Comparison of ENCODE assay signal across 1 cellular context in the genomic region with DNA sequence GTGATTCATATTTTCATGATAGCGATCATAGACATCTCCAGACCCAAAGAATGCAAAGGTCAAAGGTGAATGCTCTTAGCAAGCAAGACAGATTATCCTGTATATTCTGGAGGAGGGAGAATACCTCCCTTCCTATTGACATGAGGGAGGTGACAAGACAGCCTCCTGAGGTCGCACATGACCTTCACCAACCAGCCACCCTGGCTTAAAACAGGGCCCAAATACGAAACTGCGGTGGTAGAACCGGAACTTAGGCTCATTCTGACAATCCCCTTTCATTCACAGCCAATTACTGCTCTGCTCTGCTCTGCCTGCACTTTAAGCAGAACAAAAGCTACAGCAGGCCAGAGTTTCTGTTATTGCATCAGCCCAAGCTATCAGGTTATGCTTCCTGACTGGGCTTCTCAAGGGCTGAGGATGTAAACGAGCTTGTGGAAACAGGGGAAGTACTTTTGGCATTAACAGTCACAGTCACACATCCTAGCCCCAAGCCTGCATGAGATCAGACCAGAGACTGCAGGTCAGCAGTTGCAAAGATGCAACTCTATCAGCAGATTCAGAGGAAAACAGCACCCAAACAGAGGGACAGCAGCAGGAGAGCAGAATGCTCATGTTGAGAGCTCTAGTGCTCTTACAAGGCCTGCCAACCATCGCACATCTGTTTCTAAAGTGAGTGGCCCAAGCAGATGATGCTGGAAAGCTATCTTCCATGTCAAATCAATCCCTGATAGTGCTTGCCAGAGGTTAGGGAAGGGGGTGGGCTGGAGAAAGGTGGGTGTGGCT.
TF ChIP-seq lines count a peak whose summit lies in the region.

No MANE protein-coding gene starts in this region.

TF ChIP-seq in HepG2, 621 proteins besides CTCF, POLR2A, EP300 and RAD21 (continued from another document):
- TF ChIP-seq ZNF431 (CRISPR knock-in tag; IDR thresholded peaks at IDR 0.05; ENCODE audit: borderline replicate concordance, low read depth) (no peak), ATAD3A (CRISPR knock-in tag; IDR thresholded peaks at IDR 0.05) (no peak), CEBPB (IDR thresholded peaks at IDR 0.05; ENCODE audit: borderline replicate concordance, low read depth, low read length) (peak; percentile 68; the same call in 1 of the 2 replicates), ZFY (CRISPR knock-in tag; IDR thresholded peaks at IDR 0.05) (peak; percentile 50), ELF1 (CRISPR knock-in tag; IDR thresholded peaks at IDR 0.05) (no peak), ZNF766 (CRISPR knock-in tag; IDR thresholded peaks at IDR 0.05; ENCODE audit: borderline replicate concordance) (no peak), BCL6 (CRISPR knock-in tag; IDR thresholded peaks at IDR 0.05) (no peak), DNMT3B (CRISPR knock-in tag; conservative IDR thresholded peaks at IDR 0.05) (no peak), ZNF350 (CRISPR knock-in tag; IDR thresholded peaks at IDR 0.05; ENCODE audit: borderline replicate concordance, low read depth) (no peak), SIX1 (CRISPR knock-in tag; IDR thresholded peaks at IDR 0.05; ENCODE audit: borderline replicate concordance) (peak; percentile 24; the same call in 1 of the 2 replicates), HNF4A (CRISPR knock-in tag; IDR thresholded peaks at IDR 0.05) (peak; percentile 40), NR2F1 (CRISPR knock-in tag; IDR thresholded peaks at IDR 0.05) (0 out of 4 replicates have a peak, but pooled peaks of 1 of the 2 experiments have one; percentile 19), SOX13 (IDR thresholded peaks at IDR 0.05) (no peak), SOX13 (CRISPR knock-in tag; conservative IDR thresholded peaks at IDR 0.05 in 1 of 2, IDR thresholded peaks at IDR 0.05 in 1 of 2) (peak in 1 of 2 experiments; percentile 46; a peak in 1 of 4 replicates), HOXA3 (CRISPR knock-in tag; IDR thresholded peaks at IDR 0.05) (peak; percentile 23; the same call in 1 of the 2 replicates), CEBPG (CRISPR knock-in tag; IDR thresholded peaks at IDR 0.05) (peak; percentile 97)
- TF ChIP-seq, protein P1, sequence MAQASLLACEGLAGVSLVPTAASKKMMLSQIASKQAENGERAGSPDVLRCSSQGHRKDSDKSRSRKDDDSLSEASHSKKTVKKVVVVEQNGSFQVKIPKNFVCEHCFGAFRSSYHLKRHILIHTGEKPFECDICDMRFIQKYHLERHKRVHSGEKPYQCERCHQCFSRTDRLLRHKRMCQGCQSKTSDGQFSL (CRISPR knock-in tag; IDR thresholded peaks at IDR 0.05), result 0 out of 2 replicates have a peak, but pooled peaks have one; percentile 24
- TF ChIP-seq, protein P2, sequence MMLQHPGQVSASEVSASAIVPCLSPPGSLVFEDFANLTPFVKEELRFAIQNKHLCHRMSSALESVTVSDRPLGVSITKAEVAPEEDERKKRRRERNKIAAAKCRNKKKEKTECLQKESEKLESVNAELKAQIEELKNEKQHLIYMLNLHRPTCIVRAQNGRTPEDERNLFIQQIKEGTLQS (CRISPR knock-in tag; IDR thresholded peaks at IDR 0.05), result peak; percentile 55; the same call in 1 of the 2 replicates
